Comparison of ENCODE assay signal across 24 cellular contexts in genomic region chr10:73182568-73182967, GRCh38. TPM values are rescaled to one million over a fixed set of nuclear protein-coding genes. Genes with fewer than 3 reads are reported as not detected.
DNase-seq lines count a peak whose midpoint lies in the region; ATAC-seq, FAIRE-seq and TF ChIP-seq lines count a peak whose summit lies in the region.
"Had no signal": no experiment of that assay in that cellular context is flagged by ENCODE, and none has a peak within 500 bp of the region (broad histone marks: within the 10 kb centered on the region; RNA-seq: fewer than 3 reads in every experiment).

No MANE protein-coding gene starts in this region.

- H3K4me3 ChIP-seq in astrocyte of the cerebellum (ENCODE audit: low read depth, low read length) (no peak overlapping the region), hepatocyte (no peak overlapping the region), right cardiac atrium (ENCODE audit: low read length) (no peak overlapping the region)
- H3K4me3 ChIP-seq: sigmoid colon, tibial artery had no signal

- intact Hi-C loops in right cardiac atrium (cut with DNase I): no loop called here

- ATAC-seq in right cardiac atrium: no peak
- ATAC-seq: naive thymus-derived CD8-positive, alpha-beta T cell had no signal

- in situ Hi-C loops in astrocyte of the cerebellum (cut with HindIII; ENCODE audit: low sequenced_read_pairs): no loop called here

- H3K4me3 Mint-ChIP-seq in type B pancreatic cell: no peak overlapping the region
- H3K4me3 Mint-ChIP-seq: CD4-positive, alpha-beta T cell; endodermal cell; naive thymus-derived CD8-positive, alpha-beta T cell had no signal

- no peak overlapping the region for H3K27ac Mint-ChIP-seq in type B pancreatic cell
- H3K27ac Mint-ChIP-seq: CD4-positive, alpha-beta T cell; endodermal cell had no signal

- no peaks in the 10 kb centered on the region for H3K27me3 ChIP-seq in hepatocyte
- no peaks in the 10 kb centered on the region for H3K27me3 ChIP-seq in right cardiac atrium (ENCODE audit: control insufficient read depth, insufficient read depth)
- H3K27me3 ChIP-seq: sigmoid colon, tibial artery had no signal

- 71% methylated on average over 2 of the region's 2 CpGs for whole genome bisulfite sequencing in hepatocyte (ENCODE audit: low lambda C conversion rate, missing lambda C conversion rate)
- WGBS in right cardiac atrium: 91% methylated on average over 2 of the region's 2 CpGs

- H3K9me2 ChIP-seq in hepatocyte (replicated peaks; ENCODE audit: insufficient read depth): no peaks in the 10 kb centered on the region

- H3K4me2 ChIP-seq in hepatocyte: no peak overlapping the region

- TF ChIP-seq CTCF in astrocyte of the cerebellum (IDR thresholded peaks at IDR 0.05; ENCODE audit: low read depth, low read length, missing control alignments): no peak
- TF ChIP-seq CTCF in hepatocyte (IDR thresholded peaks at IDR 0.05; ENCODE audit: poor library complexity): no peak
- TF ChIP-seq CTCF in type B pancreatic cell (conservative IDR thresholded peaks at IDR 0.05): no peak

- peaks cover 11% of the 10 kb centered on the region for H3K36me3 Mint-ChIP-seq in type B pancreatic cell

- no peaks in the 10 kb centered on the region for H3K9me3 Mint-ChIP-seq in type B pancreatic cell
- H3K9me3 Mint-ChIP-seq: CD4-positive, alpha-beta T cell; endodermal cell had no signal

- H3K79me2 ChIP-seq in hepatocyte: no peaks in the 10 kb centered on the region
- H3K79me2 ChIP-seq: parathyroid adenoma had no signal

- no peaks in the 10 kb centered on the region for H3K36me3 ChIP-seq in hepatocyte (replicated peaks; ENCODE audit: insufficient read depth, low read depth)

- no peaks in the 10 kb centered on the region for H3K4me1 Mint-ChIP-seq in type B pancreatic cell (ENCODE audit: unreplicated experiment)

- H2AFZ ChIP-seq in hepatocyte: no peak overlapping the region
- H2AFZ ChIP-seq: parathyroid adenoma had no signal

- H4K20me1 ChIP-seq in hepatocyte (ENCODE audit: insufficient read depth, poor library complexity, severe bottlenecking): no peaks in the 10 kb centered on the region

- H3K27ac ChIP-seq in hepatocyte (peak overlapping the region; percentile 23), right cardiac atrium (ENCODE audit: low read length) (no peak overlapping the region)
- H3K27ac ChIP-seq: parathyroid adenoma, sigmoid colon, tibial artery, VCaP had no signal

- H3K9me3 ChIP-seq in hepatocyte (ENCODE audit: low read depth): no peaks in the 10 kb centered on the region
- H3K9me3 ChIP-seq in right cardiac atrium (ENCODE audit: control insufficient read depth, low read length): no peaks in the 10 kb centered on the region
- H3K9me3 ChIP-seq: sigmoid colon, tibial artery had no signal

- DNase-seq in A172 (ENCODE audit: low spot score): peak; percentile 80
- DNase-seq in astrocyte of the cerebellum (ENCODE audit: low read depth): peak; percentile 57
- peak; percentile 40 for DNase-seq in hepatocyte (ENCODE audit: low spot score)
- DNase-seq in NCI-H1694 (lab: John Stamatoyannopoulos, UW): no peak
- no peak for DNase-seq in right cardiac atrium
- DNase-seq in cerebellar cortex (ENCODE audit: low spot score): no peak
- no peak for DNase-seq in type B pancreatic cell (ENCODE audit: extremely low spot score, unreplicated experiment)
- DNase-seq: activated CD4-positive, alpha-beta T cell treated with anti-CD3 and anti-CD28 coated beads, Interleukin-2, amount 50 U/mL, for 48 hours; activated naive CD4-positive, alpha-beta T cell; amygdala; CD4-positive, alpha-beta T cell; endodermal cell; naive thymus-derived CD8-positive, alpha-beta T cell; NCI-H1105 treated with DMSO at 0.1 percent for 48 hours; NCI-H526 treated with DMSO at 0.1 percent for 48 hours; Right ventricle myocardium superior; sigmoid colon; stimulated activated naive CD4-positive, alpha-beta T cell treated with Interleukin-2 at 50 U/mL for 16 hours; tibial artery had no signal

- no peaks in the 10 kb centered on the region for H3K4me1 ChIP-seq in hepatocyte (ENCODE audit: insufficient read depth)
- no peaks in the 10 kb centered on the region for H3K4me1 ChIP-seq in right cardiac atrium (ENCODE audit: control insufficient read depth, insufficient read depth, low read length)
- H3K4me1 ChIP-seq: parathyroid adenoma, sigmoid colon, tibial artery had no signal

- peak; percentile 6 for FAIRE-seq in G401.6 (lab: Jason Lieb, UNC)
- FAIRE-seq: A204.1, colon had no signal

- no peaks in the 10 kb centered on the region for H3K27me3 Mint-ChIP-seq in type B pancreatic cell
- H3K27me3 Mint-ChIP-seq: CD4-positive, alpha-beta T cell; naive thymus-derived CD8-positive, alpha-beta T cell had no signal

RNA-seq across cellular contexts. Expression of gene FAM149B1, which starts 14.6 kb away (rescaled TPM):
- 7.1 and 10.4 TPM in 2 replicates for total RNA-seq in A172 (2014; rRNA removed; shearing (Covaris generic))
- total RNA-seq in hepatocyte (20.6 and 22.7 TPM in 2 replicates), right cardiac atrium (10 to 100 TPM; 11.6 to 17.5 (median 15.1) TPM), type B pancreatic cell (ENCODE audit: low replicate concordance) (25.0 and 29.8 TPM in 2 replicates)
- polyA plus RNA-seq in hepatocyte (9.8 and 10.3 TPM in 2 replicates), right cardiac atrium (16.2 TPM)

RNA-seq across cellular contexts. Expression of gene ECD, which starts 14.8 kb away (rescaled TPM):
- 53.9 and 55.2 TPM in 2 replicates for total RNA-seq in A172 (2014; rRNA removed; shearing (Covaris generic))
- 30.1 and 30.5 TPM in 2 replicates for total RNA-seq in hepatocyte
- polyA plus RNA-seq in hepatocyte: 26.9 and 31.0 TPM in 2 replicates
- total RNA-seq in right cardiac atrium: 10 to 100 TPM; 16.2 to 19.3 (median 17.9) TPM
- polyA plus RNA-seq in right cardiac atrium: 10.8 TPM
- 26.5 and 27.9 TPM in 2 replicates for total RNA-seq in type B pancreatic cell (ENCODE audit: low replicate concordance)

Comparison
In these comparisons a context has a peak if more than half of its experiments do, and no peak if none do; other contexts are left out.
1. DNase-seq: peak in A172 (single experiment), astrocyte of the cerebellum (single experiment) and hepatocyte (single experiment); none in NCI-H1694 (single experiment), right cardiac atrium (0 of 3), cerebellar cortex (single experiment) and type B pancreatic cell (single experiment).